In the genomic region with DNA sequence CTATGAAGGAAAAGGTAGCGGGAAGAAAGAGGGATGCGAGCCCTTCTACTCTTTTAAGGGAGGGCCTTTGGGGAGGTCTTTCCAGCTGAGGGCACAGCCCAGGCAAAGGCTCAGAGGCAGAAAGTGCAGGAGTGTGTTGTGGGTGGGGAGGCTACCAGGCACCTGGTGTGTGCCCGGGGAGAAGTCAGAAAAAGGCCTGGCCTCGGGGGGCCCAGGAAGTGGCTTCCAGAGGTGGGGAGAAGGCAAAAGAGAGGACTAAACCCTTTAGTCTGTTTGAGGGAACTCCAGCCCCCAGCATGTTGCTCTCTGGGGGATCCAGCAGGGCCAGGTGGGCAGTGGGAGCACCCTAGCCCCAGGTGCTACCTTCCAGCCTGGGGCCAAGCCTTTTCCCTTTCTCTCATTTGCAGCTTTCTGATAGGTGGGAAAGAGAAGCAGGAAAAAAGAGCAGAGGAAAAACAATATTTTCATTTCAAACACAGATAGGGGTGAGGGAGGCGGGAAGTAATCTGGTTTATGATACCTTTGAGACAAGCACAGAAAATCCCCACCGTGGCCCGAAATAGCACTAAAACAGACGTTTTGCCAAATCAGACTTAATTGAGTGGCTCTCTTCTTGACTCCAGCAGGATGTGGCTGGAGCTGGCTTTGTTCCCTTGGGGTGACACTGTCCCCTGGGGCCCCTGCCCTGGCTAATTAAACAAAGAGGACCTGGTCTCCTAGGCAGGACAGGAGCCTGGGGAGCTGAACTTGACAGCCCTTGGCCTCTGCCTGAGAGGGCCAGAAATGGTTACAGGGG, we compare ENCODE assay signal across 8 cellular contexts. TPM values are rescaled to one million over a fixed set of nuclear protein-coding genes. Genes with fewer than 3 reads are reported as not detected.
A peak's percentile ranks its signal among the peaks of the same experiment; 100 is the strongest.
DNase-seq lines count a peak whose midpoint lies in the region; ATAC-seq, FAIRE-seq and TF ChIP-seq lines count a peak whose summit lies in the region.

No MANE protein-coding gene starts in this region.

- 36 to 46% (median 43%) methylated on average over 8 of the region's 8 CpGs for WGBS in heart left ventricle, 4 donors

- peaks cover 49 to 57% of the 10 kb centered on the region in 2 donors for H3K4me1 Mint-ChIP-seq in immature natural killer cell

- H3K27me3 ChIP-seq in heart left ventricle (no peaks in the 10 kb centered on the region), upper lobe of right lung (no peaks in the 10 kb centered on the region)

- intact Hi-C loops in heart left ventricle (cut with DNase I) (loop anchor here in 3 of 10 donors (5.0 kb wide), 3 partner anchors 56 to 101 kb away; no protein-coding TSS in a partner anchor), left cardiac atrium (cut with DNase I) (loop anchor here in 1 of 2 donors (10.0 kb wide), 1 partner anchor 53 kb away; no protein-coding TSS in a partner anchor), upper lobe of right lung (cut with DNase I) (no loop called here)

- no peak for ATAC-seq in heart left ventricle
- no peak for ATAC-seq in left cardiac atrium
- ATAC-seq in upper lobe of right lung = no peak
- no peak for ATAC-seq in HG02884 (IDR thresholded peaks at IDR 0.05; ENCODE audit: unreplicated experiment)

- H3K4me1 ChIP-seq in heart left ventricle (peaks cover 26 to 73% (median 60%) of the 10 kb centered on the region in 12 donors), upper lobe of right lung (peaks cover 70% of the 10 kb centered on the region)

- POLR2A ChIA-PET in RWPE1 (lab: Yijun Ruan, JAX; ENCODE audit: low non-redundant PET) = no interaction called here

- no peak for FAIRE-seq in frontal cortex (lab: Jason Lieb, UNC)

- no peaks in the 10 kb centered on the region for H3K36me3 Mint-ChIP-seq in immature natural killer cell

- peaks cover 4 to 15% (median 8%) of the 10 kb centered on the region in 3 donors for H3K27me3 Mint-ChIP-seq in immature natural killer cell (ENCODE audit: low read depth in 3 of 3)

- no peak overlapping the region for H3K4me3 Mint-ChIP-seq in immature natural killer cell

- H3K36me3 ChIP-seq in heart left ventricle (no peaks in the 10 kb centered on the region), upper lobe of right lung (no peaks in the 10 kb centered on the region)

- DNase-seq in heart left ventricle (peak in 1 of 5 donors; percentile 62), left cardiac atrium (no peak), RWPE1 (ENCODE audit: low spot score) (no peak), immature natural killer cell (no peak), upper lobe of right lung (no peak), frontal cortex (ENCODE audit: low spot score in 2 of 2) (no peak), NCI-H446 (lab: John Stamatoyannopoulos, UW) (no peak)

- H3K9me3 ChIP-seq in heart left ventricle (no peaks in the 10 kb centered on the region), upper lobe of right lung (no peaks in the 10 kb centered on the region)

- CTCF ChIA-PET in RWPE1 (lab: Yijun Ruan, JAX) = interaction anchor here (0.6 to 1.1 kb wide), 2 partner anchors 10 to 23 kb away, joined by 3 to 4 read pairs; no protein-coding TSS in a partner anchor

- TF ChIP-seq CTCF in heart left ventricle (IDR thresholded peaks at IDR 0.05) = no peak
- no peak for TF ChIP-seq CTCF in RWPE1 (conservative IDR thresholded peaks at IDR 0.05; ENCODE audit: low read depth)
- no peak for TF ChIP-seq CTCF in upper lobe of right lung (IDR thresholded peaks at IDR 0.05)

- H3K27ac ChIP-seq in heart left ventricle (peak overlapping the region in 11 of 12 donors; percentile 37 to 99 (median 98)), RWPE1 (peak overlapping the region; percentile 100), upper lobe of right lung (peak overlapping the region; percentile 98)

- TF ChIP-seq POLR2A in heart left ventricle (IDR thresholded peaks at IDR 0.05) = no peak

- H3K9me3 Mint-ChIP-seq in immature natural killer cell = no peaks in the 10 kb centered on the region

- H3K27ac Mint-ChIP-seq in immature natural killer cell = peak overlapping the region; percentile 29 to 100 (median 58)

- no peak overlapping the region for H3K4me3 ChIP-seq in heart left ventricle
- no peak overlapping the region for H3K4me3 ChIP-seq in upper lobe of right lung

RNA-seq across cellular contexts. Expression of gene RAI1, which starts 10.4 kb away (rescaled TPM):
- total RNA-seq in heart left ventricle (10 to 100 TPM; 15.1 to 37.2 (median 20.8) TPM), left cardiac atrium (10 to 100 TPM; 22.4 to 32.3 TPM), upper lobe of right lung (38.1 TPM), frontal cortex (16.7 TPM)
- polyA plus RNA-seq in heart left ventricle (10 to 100 TPM; 17.2 to 23.0 TPM), immature natural killer cell (1 to 10 TPM; 1.5 to 6.2 (median 2.0) TPM)
